Comparison of ENCODE assay signal across 8 cellular contexts in the genomic region with DNA sequence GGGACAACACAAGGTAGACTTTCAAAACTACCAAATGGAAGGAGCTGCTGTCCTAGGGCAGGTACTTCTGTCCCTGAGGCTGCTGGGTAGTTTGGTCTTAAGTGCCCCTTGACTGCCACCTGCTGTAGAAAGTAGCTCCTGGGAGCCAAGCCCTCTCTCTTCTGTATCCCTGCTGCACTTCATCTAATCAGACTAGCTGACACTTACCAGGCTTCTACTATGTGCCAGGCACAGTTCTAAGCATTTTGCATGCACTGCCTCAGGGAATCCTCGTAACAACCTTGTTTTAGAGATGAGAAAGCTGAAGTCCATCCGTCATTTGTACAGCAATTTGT. TPM values are rescaled to one million over a fixed set of nuclear protein-coding genes. Genes with fewer than 3 reads are reported as not detected.
DNase-seq lines count a peak whose midpoint lies in the region; ATAC-seq and TF ChIP-seq lines count a peak whose summit lies in the region.

No MANE protein-coding gene starts in this region.

- no peak overlapping the region for H3K4me3 ChIP-seq in DOHH2 (ENCODE audit: low read length)
- H3K4me3 ChIP-seq in cardiac fibroblast (replicated peaks in 1 of 2; ENCODE audit: low read depth in 2 of 2, low read length in 2 of 2) = no peak overlapping the region
- no peak overlapping the region for H3K4me3 ChIP-seq in naive thymus-derived CD4-positive, alpha-beta T cell (ENCODE audit: low read length)

- intact Hi-C loops in naive thymus-derived CD4-positive, alpha-beta T cell (cut with micrococcal nuclease) = loop anchor here (1.0 kb wide), 3 partner anchors 15 to 412 kb away; no protein-coding TSS in a partner anchor

- no peaks in the 10 kb centered on the region for H3F3A ChIP-seq in DOHH2 (ENCODE audit: control insufficient read depth, insufficient read depth)

- H3K4me2 ChIP-seq in DOHH2 (ENCODE audit: low read length) = no peak overlapping the region

- no peak overlapping the region for H3K4me3 Mint-ChIP-seq in naive thymus-derived CD4-positive, alpha-beta T cell

- peaks cover 2 to 31% (median 8%) of the 10 kb centered on the region in 5 donors for H3K36me3 Mint-ChIP-seq in naive thymus-derived CD4-positive, alpha-beta T cell

- no peak overlapping the region for H3K27ac Mint-ChIP-seq in naive thymus-derived CD4-positive, alpha-beta T cell

- POLR2A ChIA-PET in naive thymus-derived CD4-positive, alpha-beta T cell (lab: Charles Lee) = interaction anchor here (2.2 kb wide), 1 partner anchor 16 kb away, joined by 15 read pairs; a partner anchor contains a TSS

- H3K4me1 ChIP-seq in DOHH2 (ENCODE audit: control insufficient read depth, low read length) = peaks cover under 1% of the 10 kb centered on the region; the same call in 1 of the 2 replicates
- H3K4me1 ChIP-seq in naive thymus-derived CD4-positive, alpha-beta T cell (ENCODE audit: control insufficient read depth in 2 of 2, insufficient read depth in 2 of 2, low read length in 2 of 2) = no peaks in the 10 kb centered on the region

- CTCF ChIA-PET in naive thymus-derived CD4-positive, alpha-beta T cell (lab: Charles Lee) = interaction anchor here (0.6 to 8.1 kb wide), 8 partner anchors 17 to 422 kb away, joined by 3 to 46 read pairs (median 4); a partner anchor contains a TSS

- H3K9me3 Mint-ChIP-seq in naive thymus-derived CD4-positive, alpha-beta T cell = no peaks in the 10 kb centered on the region

- TF ChIP-seq CTCF in DOHH2 (IDR thresholded peaks at IDR 0.05; ENCODE audit: low read depth, low read length, poor library complexity, severe bottlenecking) = peak; percentile 48
- TF ChIP-seq CTCF in cardiac fibroblast (IDR thresholded peaks at IDR 0.05; ENCODE audit: low read depth, low read length) = peak; percentile 41

- H3K4me1 Mint-ChIP-seq in naive thymus-derived CD4-positive, alpha-beta T cell = peaks cover 0 to 11% (median 0%) of the 10 kb centered on the region in 7 donors

- no peaks in the 10 kb centered on the region for H3K27me3 Mint-ChIP-seq in naive thymus-derived CD4-positive, alpha-beta T cell

- DNase-seq in HT1080 (ENCODE audit: low read depth) = peak; percentile 46
- peak; percentile 19 for DNase-seq in SHP77 treated with DMSO at 0.1 percent for 48 hours (lab: John Stamatoyannopoulos, UW)
- DNase-seq in cardiac fibroblast (ENCODE audit: low read depth in 2 of 2) = peak; percentile 46 to 58
- DNase-seq in naive thymus-derived CD4-positive, alpha-beta T cell = peak in 7 of 9 donors; percentile 11 to 53 (median 34)
- no peak for DNase-seq in NCI-H146 treated with DMSO at 0.1 percent for 48 hours (lab: John Stamatoyannopoulos, UW; ENCODE audit: unreplicated experiment)

- H3K9me2 ChIP-seq in DOHH2 (replicated peaks; ENCODE audit: control insufficient read depth, low read length) = no peaks in the 10 kb centered on the region

- H3K36me3 ChIP-seq in DOHH2 (ENCODE audit: control insufficient read depth, low read length) = peaks cover 33% of the 10 kb centered on the region
- H3K36me3 ChIP-seq in naive thymus-derived CD4-positive, alpha-beta T cell (ENCODE audit: control insufficient read depth in 2 of 3, insufficient read depth in 3 of 3, low read length in 3 of 3) = peaks cover 0 to 56% (median 3%) of the 10 kb centered on the region in 3 experiments

- no peaks in the 10 kb centered on the region for H3K27me3 ChIP-seq in DOHH2 (ENCODE audit: control insufficient read depth, low read length)
- no peaks in the 10 kb centered on the region for H3K27me3 ChIP-seq in naive thymus-derived CD4-positive, alpha-beta T cell (ENCODE audit: control insufficient read depth in 2 of 2, insufficient read depth in 2 of 2, low read length in 2 of 2)

- ATAC-seq in naive thymus-derived CD4-positive, alpha-beta T cell = peak; percentile 80
- ATAC-seq in GM21390 (IDR thresholded peaks at IDR 0.05; ENCODE audit: unreplicated experiment) (no peak), HG02763 (IDR thresholded peaks at IDR 0.05; ENCODE audit: unreplicated experiment) (no peak)

- no peaks in the 10 kb centered on the region for H4K20me1 ChIP-seq in DOHH2 (ENCODE audit: control insufficient read depth, insufficient read depth, low read depth, low read length)

- no peaks in the 10 kb centered on the region for H3K79me2 ChIP-seq in DOHH2 (ENCODE audit: control insufficient read depth, low read length)

- H3K9me3 ChIP-seq in DOHH2 (ENCODE audit: control insufficient read depth, insufficient read depth, low read length) = no peaks in the 10 kb centered on the region
- no peaks in the 10 kb centered on the region for H3K9me3 ChIP-seq in naive thymus-derived CD4-positive, alpha-beta T cell (ENCODE audit: control insufficient read depth in 2 of 3, low read length in 3 of 3)

- no peak overlapping the region for H3K27ac ChIP-seq in DOHH2 (ENCODE audit: low read depth, low read length)
- no peak overlapping the region for H3K27ac ChIP-seq in naive thymus-derived CD4-positive, alpha-beta T cell (ENCODE audit: low read depth, low read length)

RNA-seq across cellular contexts. Expression of a gene that starts 15.9 kb away (rescaled TPM):
- total RNA-seq in HT1080 (2014; rRNA removed; shearing (Covaris generic)) = 30.8 and 60.9 TPM in 2 replicates
- polyA plus RNA-seq in HT1080 (2015; cell fraction: cytosol; rRNA removed) = 46.4 and 59.0 TPM in 2 replicates
- polyA plus RNA-seq in HT1080 (2015; cell fraction: nucleus; rRNA removed) = 76.3 and 84.4 TPM in 2 replicates
- 100 to 1,000 TPM in 1 of 5 experiments, 10 to 100 TPM in 4; 77.6 to 110 (median 79.9) TPM for total RNA-seq in naive thymus-derived CD4-positive, alpha-beta T cell
- polyA plus RNA-seq in naive thymus-derived CD4-positive, alpha-beta T cell = 100 to 1,000 TPM in 1 of 2 donors, 10 to 100 TPM in 1; 76.1 to 123 TPM

RNA-seq across cellular contexts. Expression of a gene that starts 33.2 kb away (rescaled TPM):
- total RNA-seq in HT1080 (2014; rRNA removed; shearing (Covaris generic)) = 34.4 and 34.6 TPM in 2 replicates
- 22.9 and 32.8 TPM in 2 replicates for polyA plus RNA-seq in HT1080 (2015; cell fraction: cytosol; rRNA removed)
- polyA plus RNA-seq in HT1080 (2015; cell fraction: nucleus; rRNA removed) = 20.0 and 35.4 TPM in 2 replicates
- total RNA-seq in naive thymus-derived CD4-positive, alpha-beta T cell = 10 to 100 TPM in 4 of 5 experiments, 1 to 10 TPM in 1; 8.6 to 24.4 (median 16.8) TPM
- 10 to 100 TPM; 18.3 to 20.5 TPM for polyA plus RNA-seq in naive thymus-derived CD4-positive, alpha-beta T cell

RNA-seq across cellular contexts. Expression of a gene that starts 38.8 kb away (rescaled TPM):
- 37.5 and 40.1 TPM in 2 replicates for total RNA-seq in HT1080 (2014; rRNA removed; shearing (Covaris generic))
- polyA plus RNA-seq in HT1080 (2015; cell fraction: cytosol; rRNA removed) = 20.1 and 27.7 TPM in 2 replicates
- 28.9 and 32.2 TPM in 2 replicates for polyA plus RNA-seq in HT1080 (2015; cell fraction: nucleus; rRNA removed)
- total RNA-seq in naive thymus-derived CD4-positive, alpha-beta T cell = under 1 TPM in 2 of 5 experiments, not detected in 3; 0.17 to 0.42 TPM
- polyA plus RNA-seq in naive thymus-derived CD4-positive, alpha-beta T cell = not detected

Comparison
In these comparisons a context has a peak if more than half of its experiments do, and no peak if none do; other contexts are left out.
1. RNA of a gene that starts 38.8 kb away (total RNA-seq): 37.5 to 40.1 TPM in HT1080; 0.17 to 0.42 TPM in naive thymus-derived CD4-positive, alpha-beta T cell; every median in the first group is over 10 times any median in the second.